Comparison of ENCODE assay signal across 1 cellular context in genomic region chr6:143948208-143948607, GRCh38.
TF ChIP-seq lines count a peak whose summit lies in the region.

No MANE protein-coding gene starts in this region.

TF ChIP-seq in GM23338, 12 proteins besides CTCF, POLR2A, EP300 and RAD21:
- no peak for TF ChIP-seq ZNF462 (CRISPR knock-in tag; IDR thresholded peaks at IDR 0.05)
